22 cellular contexts compared by ENCODE assay signal in the genomic region with DNA sequence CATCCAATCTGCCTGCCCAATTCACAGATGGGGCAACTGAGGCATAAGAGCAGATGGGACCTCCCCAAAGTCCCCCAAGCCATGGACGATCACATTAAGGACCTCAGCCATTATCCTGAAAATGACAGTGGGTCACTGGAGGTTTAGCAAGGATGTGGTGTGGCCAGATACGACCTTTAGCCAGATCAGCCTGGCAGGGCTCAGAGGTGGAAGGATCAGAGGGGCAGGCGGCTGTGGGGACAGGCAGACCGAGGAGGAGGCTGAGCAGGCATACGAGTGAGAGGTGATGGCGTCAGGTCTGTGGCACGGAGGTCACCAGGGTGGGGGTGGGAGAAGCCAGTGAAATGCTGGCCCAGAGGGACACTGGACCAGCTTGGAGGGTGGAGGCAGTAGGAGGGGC. TPM values are rescaled to one million over a fixed set of nuclear protein-coding genes. Genes with fewer than 3 reads are reported as not detected.
DNase-seq lines count a peak whose midpoint lies in the region; ATAC-seq lines count a peak whose summit lies in the region.
"Had no signal": no experiment of that assay in that cellular context is flagged by ENCODE, and none has a peak within 500 bp of the region (broad histone marks: within the 10 kb centered on the region; RNA-seq: fewer than 3 reads in every experiment).

No MANE protein-coding gene starts in this region.

- H3K4me3 Mint-ChIP-seq in activated T-cell treated with anti-CD3 and anti-CD28 coated beads, Interleukin-2, amount 50 U/mL, for 72 hours, result peak overlapping the region; percentile 92 to 93
- H3K4me3 Mint-ChIP-seq in activated CD4-positive, alpha-beta memory T cell treated with anti-CD3 and anti-CD28 coated beads, Interleukin-2, amount 10 ng/mL, durations not matched to agents 7 days and 5 days, result no peak overlapping the region
- H3K4me3 Mint-ChIP-seq in immature natural killer cell, result no peak overlapping the region
- peak overlapping the region; percentile 82 to 93 for H3K4me3 Mint-ChIP-seq in stimulated activated naive CD8-positive, alpha-beta T cell treated with anti-CD3 and anti-CD28 coated beads, Interleukin-15, amount 100 ng/mL, for 72 hours
- H3K4me3 Mint-ChIP-seq: CD14-positive monocyte, WTC11 had no signal

- no peaks in the 10 kb centered on the region for H3K9me3 Mint-ChIP-seq in activated T-cell treated with anti-CD3 and anti-CD28 coated beads, Interleukin-2, amount 50 U/mL, for 72 hours
- no peaks in the 10 kb centered on the region for H3K9me3 Mint-ChIP-seq in activated CD4-positive, alpha-beta memory T cell treated with anti-CD3 and anti-CD28 coated beads, Interleukin-2, amount 10 ng/mL, durations not matched to agents 7 days and 5 days
- H3K9me3 Mint-ChIP-seq in immature natural killer cell, result no peaks in the 10 kb centered on the region
- no peaks in the 10 kb centered on the region for H3K9me3 Mint-ChIP-seq in stimulated activated naive CD8-positive, alpha-beta T cell treated with anti-CD3 and anti-CD28 coated beads, Interleukin-15, amount 100 ng/mL, for 72 hours
- H3K9me3 Mint-ChIP-seq: CD14-positive monocyte, WTC11 had no signal

- no peak for ATAC-seq in activated T-cell treated with anti-CD3 and anti-CD28 coated beads, Interleukin-2, amount 50 U/mL, for 72 hours (replicated peaks in 1 of 2)
- ATAC-seq in stimulated activated naive CD8-positive, alpha-beta T cell treated with anti-CD3 and anti-CD28 coated beads, Interleukin-15, amount 100 ng/mL, for 72 hours, result no peak
- ATAC-seq in GM21390 (IDR thresholded peaks at IDR 0.05; ENCODE audit: unreplicated experiment), result no peak
- ATAC-seq: WTC11 had no signal

- H3K27ac Mint-ChIP-seq in activated T-cell treated with anti-CD3 and anti-CD28 coated beads, Interleukin-2, amount 50 U/mL, for 72 hours, result peak overlapping the region; percentile 99
- H3K27ac Mint-ChIP-seq in activated CD4-positive, alpha-beta memory T cell treated with anti-CD3 and anti-CD28 coated beads, Interleukin-2, amount 10 ng/mL, durations not matched to agents 7 days and 5 days, result peak overlapping the region; percentile 99
- peak overlapping the region; percentile 92 to 99 (median 97) for H3K27ac Mint-ChIP-seq in immature natural killer cell
- peak overlapping the region; percentile 93 to 99 for H3K27ac Mint-ChIP-seq in stimulated activated naive CD8-positive, alpha-beta T cell treated with anti-CD3 and anti-CD28 coated beads, Interleukin-15, amount 100 ng/mL, for 72 hours
- H3K27ac Mint-ChIP-seq: WTC11 had no signal

- CTCF ChIA-PET in activated CD4-positive, alpha-beta memory T cell treated with anti-CD3 and anti-CD28 coated beads, Interleukin-2, amount 10 ng/mL, durations not matched to agents 7 days and 5 days (lab: Charles Lee), result interaction anchor here (0.7 to 6.8 kb wide), 9 partner anchors 22 to 349 kb away, joined by 3 to 81 read pairs (median 5); a partner anchor contains a TSS

- DNase-seq in activated T-cell treated with anti-CD3 and anti-CD28 coated beads, Interleukin-2, amount 50 U/mL, for 72 hours, result no peak
- DNase-seq in activated T-cell treated with anti-CD3 and anti-CD28 coated beads for 4 hours (no peak), immature natural killer cell (peak in 1 of 3 donors; percentile 50), iPS-NIHi11 (ENCODE audit: low spot score) (no peak), NCI-H1417 treated with DMSO at 0.1 percent for 48 hours (lab: John Stamatoyannopoulos, UW) (no peak)
- no peak for DNase-seq in activated CD4-positive, alpha-beta memory T cell treated with anti-CD3 and anti-CD28 coated beads, Interleukin-2, amount 10 ng/mL, durations not matched to agents 7 days and 5 days
- DNase-seq in stimulated activated naive CD8-positive, alpha-beta T cell treated with anti-CD3 and anti-CD28 coated beads, Interleukin-15, amount 100 ng/mL, for 72 hours, result no peak
- DNase-seq: cortex of kidney; DMS53; foreskin fibroblast; hypothalamus; midbrain; NCI-H1694; NCI-H82; SHP77; stimulated activated CD4-positive, alpha-beta T cell treated with anti-CD3 and anti-CD28 coated beads, Interleukin-4, amount 100 ng/mL, for 1 hour had no signal

- H3K36me3 Mint-ChIP-seq in activated T-cell treated with anti-CD3 and anti-CD28 coated beads, Interleukin-2, amount 50 U/mL, for 72 hours (ENCODE audit: insufficient read depth in 2 of 2), result peaks cover 5 to 9% of the 10 kb centered on the region in 2 donors
- peaks cover 68% of the 10 kb centered on the region for H3K36me3 Mint-ChIP-seq in activated CD4-positive, alpha-beta memory T cell treated with anti-CD3 and anti-CD28 coated beads, Interleukin-2, amount 10 ng/mL, durations not matched to agents 7 days and 5 days (ENCODE audit: low read depth)
- peaks cover 0 to 20% (median 0%) of the 10 kb centered on the region in 3 donors for H3K36me3 Mint-ChIP-seq in immature natural killer cell
- H3K36me3 Mint-ChIP-seq: CD14-positive monocyte, WTC11 had no signal

- peaks cover 87% of the 10 kb centered on the region for H3K4me1 Mint-ChIP-seq in activated T-cell treated with anti-CD3 and anti-CD28 coated beads, Interleukin-2, amount 50 U/mL, for 72 hours (ENCODE audit: low read depth)
- peaks cover 78% of the 10 kb centered on the region for H3K4me1 Mint-ChIP-seq in activated CD4-positive, alpha-beta memory T cell treated with anti-CD3 and anti-CD28 coated beads, Interleukin-2, amount 10 ng/mL, durations not matched to agents 7 days and 5 days
- peaks cover 64% of the 10 kb centered on the region in 2 donors for H3K4me1 Mint-ChIP-seq in immature natural killer cell
- H3K4me1 Mint-ChIP-seq in stimulated activated naive CD8-positive, alpha-beta T cell treated with anti-CD3 and anti-CD28 coated beads, Interleukin-15, amount 100 ng/mL, for 72 hours, result peaks cover 97% of the 10 kb centered on the region

- POLR2A ChIA-PET in activated CD4-positive, alpha-beta memory T cell treated with anti-CD3 and anti-CD28 coated beads, Interleukin-2, amount 10 ng/mL, durations not matched to agents 7 days and 5 days (lab: Charles Lee), result interaction anchor here (1.4 to 25.4 kb wide), 11 partner anchors 18 to 120 kb away, joined by 5 to 502 read pairs (median 20); a partner anchor contains a TSS

- no peaks in the 10 kb centered on the region for H3K27me3 Mint-ChIP-seq in activated T-cell treated with anti-CD3 and anti-CD28 coated beads, Interleukin-2, amount 50 U/mL, for 72 hours (ENCODE audit: low read depth)
- no peaks in the 10 kb centered on the region for H3K27me3 Mint-ChIP-seq in activated CD4-positive, alpha-beta memory T cell treated with anti-CD3 and anti-CD28 coated beads, Interleukin-2, amount 10 ng/mL, durations not matched to agents 7 days and 5 days
- H3K27me3 Mint-ChIP-seq in immature natural killer cell (ENCODE audit: low read depth in 3 of 3), result peaks cover 9 to 35% (median 21%) of the 10 kb centered on the region in 3 donors
- H3K27me3 Mint-ChIP-seq in stimulated activated naive CD8-positive, alpha-beta T cell treated with anti-CD3 and anti-CD28 coated beads, Interleukin-15, amount 100 ng/mL, for 72 hours, result no peaks in the 10 kb centered on the region

RNA-seq across cellular contexts. Expression of a gene that starts 14.1 kb away (rescaled TPM):
- total RNA-seq in activated T-cell treated with anti-CD3 and anti-CD28 coated beads, Interleukin-2, amount 50 U/mL, for 72 hours, result 10 to 100 TPM; 26.8 to 59.4 TPM
- 10 to 100 TPM; 14.0 to 14.7 TPM for total RNA-seq in activated CD4-positive, alpha-beta memory T cell treated with anti-CD3 and anti-CD28 coated beads, Interleukin-2, amount 10 ng/mL, durations not matched to agents 7 days and 5 days
- polyA plus RNA-seq in immature natural killer cell, result under 1 TPM in 2 of 3 donors, not detected in 1; 0.28 to 0.52 TPM
- total RNA-seq: kidney epithelial cell, smooth muscle cell, vagina had no signal
- polyA plus RNA-seq: CD14-positive monocyte, smooth muscle cell had no signal

RNA-seq across cellular contexts. Expression of a gene that starts 26.1 kb away (rescaled TPM):
- 100 to 1,000 TPM; 313 to 440 TPM for total RNA-seq in activated T-cell treated with anti-CD3 and anti-CD28 coated beads, Interleukin-2, amount 50 U/mL, for 72 hours
- total RNA-seq in activated CD4-positive, alpha-beta memory T cell treated with anti-CD3 and anti-CD28 coated beads, Interleukin-2, amount 10 ng/mL, durations not matched to agents 7 days and 5 days, result 100 to 1,000 TPM; 320 to 323 TPM
- 1,000 to 10,000 TPM in 1 of 3 donors, 100 to 1,000 TPM in 2; 863 to 2,762 (median 893) TPM for polyA plus RNA-seq in immature natural killer cell

Comparison
In these comparisons a context has a peak if more than half of its experiments do, and no peak if none do; other contexts are left out.
1. H3K4me3 Mint-ChIP-seq: peak in activated T-cell treated with anti-CD3 and anti-CD28 coated beads, Interleukin-2, amount 50 U/mL, for 72 hours (2 of 2) and stimulated activated naive CD8-positive, alpha-beta T cell treated with anti-CD3 and anti-CD28 coated beads, Interleukin-15, amount 100 ng/mL, for 72 hours (2 of 2); none in activated CD4-positive, alpha-beta memory T cell treated with anti-CD3 and anti-CD28 coated beads, Interleukin-2, amount 10 ng/mL, durations not matched to agents 7 days and 5 days (single experiment) and immature natural killer cell (0 of 5).
2. Peak in every context shown above with its lines, with median percentiles within 50 percentile points of each other: H3K27ac Mint-ChIP-seq.